In the genomic region with DNA sequence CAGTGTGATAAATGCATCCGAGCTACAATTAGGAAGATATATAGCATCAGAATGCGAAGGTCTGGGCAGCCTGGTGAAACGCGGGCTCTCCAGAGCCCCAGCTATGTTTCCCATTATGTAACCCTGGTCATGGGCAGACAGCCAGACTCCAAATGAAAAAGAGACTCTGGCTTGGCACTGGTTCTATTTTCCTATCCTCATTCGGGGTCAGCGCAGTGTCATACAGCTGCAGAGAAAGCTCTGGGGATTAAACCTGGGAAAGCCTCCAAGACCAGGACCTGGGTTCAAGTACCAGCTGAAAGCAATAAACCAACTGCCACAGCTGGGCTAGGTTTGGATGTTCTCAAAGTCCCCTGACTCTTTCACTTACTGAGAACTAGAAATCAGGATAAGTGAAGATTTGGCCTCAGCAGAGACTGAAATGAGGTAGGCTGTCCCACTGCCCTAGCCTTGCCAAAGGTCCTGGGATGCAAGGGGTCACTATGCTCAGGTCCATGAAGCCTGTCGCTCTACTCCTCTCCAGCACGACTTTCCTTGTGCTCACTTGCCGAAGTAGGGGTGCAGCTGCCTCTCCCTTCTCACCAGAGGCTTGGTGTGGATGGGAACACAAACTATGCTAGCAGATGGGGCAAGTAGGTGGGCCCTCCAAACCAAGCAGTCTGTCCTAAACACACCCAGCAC, we compare ENCODE assay signal across 7 cellular contexts.
A peak's percentile ranks its signal among the peaks of the same experiment; 100 is the strongest.
DNase-seq lines count a peak whose midpoint lies in the region; ATAC-seq and FAIRE-seq lines count a peak whose summit lies in the region.

No MANE protein-coding gene starts in this region.

- no peaks in the 10 kb centered on the region for H3K36me3 ChIP-seq in urinary bladder (ENCODE audit: insufficient read depth)

- no peak for FAIRE-seq in GM19239 (lab: Jason Lieb, UNC)

- H3K4me3 ChIP-seq in urinary bladder (ENCODE audit: low read depth, low read length): no peak overlapping the region

- 13% methylated on average over 9 of the region's 9 CpGs for WGBS in urinary bladder

- no peak for ATAC-seq in GM21526 (IDR thresholded peaks at IDR 0.05; ENCODE audit: low FRiP score, unreplicated experiment)

- H3K27ac ChIP-seq in cingulate gyrus (ENCODE audit: low read depth, low read length): peak overlapping the region; percentile 22
- H3K27ac ChIP-seq in urinary bladder (ENCODE audit: low read depth): peak overlapping the region; percentile 28

- DNase-seq in NCI-H2029 treated with DMSO at 0.1 percent for 48 hours (lab: John Stamatoyannopoulos, UW) (peak; percentile 89), lung microvascular endothelial cell (ENCODE audit: low read depth in 2 of 2) (peak; percentile 96 to 97), GM19239 (ENCODE audit: insufficient read length, low spot score) (no peak)
- DNase-seq in stimulated activated naive CD4-positive, alpha-beta T cell treated with Interleukin-2 at 50 U/mL for 16 hours (lab: John Stamatoyannopoulos, UW): no peak

- peaks cover 2% of the 10 kb centered on the region for H3K4me1 ChIP-seq in urinary bladder (ENCODE audit: insufficient read depth)

Comparison
In these comparisons a context has a peak if more than half of its experiments do, and no peak if none do; other contexts are left out.
1. DNase-seq: peak in NCI-H2029 treated with DMSO at 0.1 percent for 48 hours (single experiment) and lung microvascular endothelial cell (2 of 2); none in stimulated activated naive CD4-positive, alpha-beta T cell treated with Interleukin-2 at 50 U/mL for 16 hours (single experiment) and GM19239 (single experiment).